In the genomic region with DNA sequence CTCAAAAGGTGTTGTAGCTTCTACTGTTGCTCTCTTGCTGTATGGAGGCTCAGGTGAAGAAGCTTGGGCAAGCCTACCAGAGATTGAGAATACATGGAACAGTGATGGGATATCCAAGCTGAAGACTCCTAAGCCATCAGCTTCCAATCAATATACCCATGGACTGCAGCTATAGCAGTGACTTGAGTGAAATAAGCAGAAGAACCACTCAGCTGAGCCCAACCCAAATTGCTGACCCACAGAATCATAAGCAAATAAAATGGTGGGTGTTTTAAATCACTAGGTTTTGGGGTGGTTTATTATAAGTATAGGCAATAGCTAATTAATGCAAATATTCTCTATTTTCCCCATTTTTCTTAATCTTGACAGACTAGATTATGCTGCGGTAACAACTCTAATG, we compare ENCODE assay signal across 29 cellular contexts.
"Had no signal": no experiment of that assay in that cellular context is flagged by ENCODE, and none has a peak within 500 bp of the region (broad histone marks: within the 10 kb centered on the region; RNA-seq: fewer than 3 reads in every experiment).

No MANE protein-coding gene starts in this region.

- H3K4me3 ChIP-seq: stomach, suprapubic skin, testis, thoracic aorta, thyroid gland, tibial artery, tibial nerve, transverse colon, upper lobe of left lung, upper lobe of right lung, uterus, vagina had no signal

- H3K4me1 Mint-ChIP-seq: stimulated activated effector memory CD8-positive, alpha-beta T cell treated with anti-CD3 and anti-CD28 coated beads, Interleukin-12 subunit alpha, Interleukin-12 subunit beta, amount 100 ng/mL, for 72 hours; stimulated activated memory B cell treated with anti-CD40 and anti-IgM and Interleukin-4, amounts not matched to agents 10 μg/mL and 1 μg/mL and 100 μg/mL, for 72 hours; stimulated activated naive B cell treated with anti-CD40 and anti-IgM and Interleukin-4, amounts not matched to agents 10 μg/mL and 1 μg/mL and 100 μg/mL, for 72 hours; stimulated activated naive CD8-positive, alpha-beta T cell treated with anti-CD3 and anti-CD28 coated beads, Interleukin-15, amount 100 ng/mL, for 72 hours had no signal

- H3K36me3 ChIP-seq: stomach, suprapubic skin, thoracic aorta, thyroid gland, tibial artery, tibial nerve, transverse colon, upper lobe of left lung, upper lobe of right lung, uterus, vagina had no signal

- H3K9me3 ChIP-seq: suprapubic skin, testis, thyroid gland, transverse colon, upper lobe of right lung, uterus, vagina had no signal

- H3K9me3 Mint-ChIP-seq: type B pancreatic cell had no signal

- H3K4me3 Mint-ChIP-seq: stimulated activated effector memory CD8-positive, alpha-beta T cell treated with anti-CD3 and anti-CD28 coated beads, Interleukin-12 subunit alpha, Interleukin-12 subunit beta, amount 100 ng/mL, for 72 hours; stimulated activated memory B cell treated with anti-CD40 and anti-IgM and Interleukin-4, amounts not matched to agents 10 μg/mL and 1 μg/mL and 100 μg/mL, for 72 hours; stimulated activated naive B cell treated with anti-CD40 and anti-IgM and Interleukin-4, amounts not matched to agents 10 μg/mL and 1 μg/mL and 100 μg/mL, for 72 hours; stimulated activated naive CD8-positive, alpha-beta T cell treated with anti-CD3 and anti-CD28 coated beads, Interleukin-15, amount 100 ng/mL, for 72 hours; stimulated activated naive CD8-positive, alpha-beta T cell treated with anti-CD3 and anti-CD28 coated beads, Interleukin-15, Interleukin-2, amounts not matched to agents 100 ng/mL and 50 ng/mL, for 24 hours; type B pancreatic cell had no signal

- H3K27me3 ChIP-seq: suprapubic skin, testis, thyroid gland, tibial artery, tibial nerve, transverse colon, upper lobe of left lung, upper lobe of right lung, uterus, vagina had no signal

- H3K27me3 Mint-ChIP-seq: stimulated activated memory B cell treated with anti-CD40 and anti-IgM and Interleukin-4, amounts not matched to agents 10 μg/mL and 1 μg/mL and 100 μg/mL, for 72 hours; stimulated activated naive B cell treated with anti-CD40 and anti-IgM and Interleukin-4, amounts not matched to agents 10 μg/mL and 1 μg/mL and 100 μg/mL, for 72 hours; stimulated activated naive CD8-positive, alpha-beta T cell treated with anti-CD3 and anti-CD28 coated beads, Interleukin-15, amount 100 ng/mL, for 72 hours; stimulated activated naive CD8-positive, alpha-beta T cell treated with anti-CD3 and anti-CD28 coated beads, Interleukin-15, Interleukin-2, amounts not matched to agents 100 ng/mL and 50 ng/mL, for 24 hours had no signal

- H3K4me1 ChIP-seq: stomach, suprapubic skin, testis, thyroid gland, tibial artery, tibial nerve, transverse colon, upper lobe of left lung, upper lobe of right lung, uterus had no signal

- H3K36me3 Mint-ChIP-seq: stimulated activated effector memory CD8-positive, alpha-beta T cell treated with anti-CD3 and anti-CD28 coated beads, Interleukin-12 subunit alpha, Interleukin-12 subunit beta, amount 100 ng/mL, for 72 hours; stimulated activated memory B cell treated with anti-CD40 and anti-IgM and Interleukin-4, amounts not matched to agents 10 μg/mL and 1 μg/mL and 100 μg/mL, for 72 hours; stimulated activated naive B cell treated with anti-CD40 and anti-IgM and Interleukin-4, amounts not matched to agents 10 μg/mL and 1 μg/mL and 100 μg/mL, for 72 hours; type B pancreatic cell had no signal

- H3K27ac ChIP-seq: stomach, suprapubic skin, testis, thoracic aorta, thyroid gland, tibial artery, tibial nerve, transverse colon, upper lobe of left lung, upper lobe of right lung, uterus, vagina had no signal

- DNase-seq: stimulated activated CD4-positive, alpha-beta T cell treated with anti-CD3 and anti-CD28 coated beads, Interleukin-2, amount 100 ng/mL, for 48 hours; stimulated activated CD4-positive, alpha-beta T cell treated with anti-CD3 and anti-CD28 coated beads, Interleukin-4, amount 100 ng/mL, for 1 hour; stimulated activated CD4-positive, alpha-beta T cell treated with anti-CD3 and anti-CD28 coated beads, Interleukin-4, amount 100 ng/mL, for 24 hours; stimulated activated CD4-positive, alpha-beta T cell treated with anti-CD3 and anti-CD28 coated beads, Interleukin-4, amount 100 ng/mL, for 4 hours; stimulated activated CD8-positive, alpha-beta memory T cell treated with anti-CD3 and anti-CD28 coated beads, Interleukin-4, amount 100 ng/mL, for 48 hours; stimulated activated naive B cell treated with anti-CD40 and anti-IgM and Interleukin-4, amounts not matched to agents 10 μg/mL and 1 μg/mL and 100 μg/mL, for 72 hours; stimulated activated naive CD4-positive, alpha-beta T cell; stimulated activated naive CD4-positive, alpha-beta T cell treated with Interleukin-2 at 50 U/mL for 16 hours; stimulated activated naive CD8-positive, alpha-beta T cell treated with anti-CD3 and anti-CD28 coated beads, Interleukin-15, amount 100 ng/mL, for 72 hours; stimulated activated naive CD8-positive, alpha-beta T cell treated with anti-CD3 and anti-CD28 coated beads, Interleukin-15, Interleukin-2, amounts not matched to agents 100 U/mL and 50 U/mL, for 24 hours; stomach; substantia nigra; testis; thyroid gland; tibial artery; transverse colon; trophoblast cell; upper lobe of left lung; upper lobe of right lung; uterus had no signal

- ATAC-seq: stimulated activated effector memory CD8-positive, alpha-beta T cell treated with anti-CD3 and anti-CD28 coated beads, Interleukin-12 subunit alpha, Interleukin-12 subunit beta, amount 100 ng/mL, for 72 hours; stimulated activated memory B cell treated with anti-CD40 and anti-IgM and Interleukin-4, amounts not matched to agents 10 μg/mL and 1 μg/mL and 100 μg/mL, for 72 hours; stimulated activated naive B cell treated with anti-CD40 and anti-IgM and Interleukin-4, amounts not matched to agents 10 μg/mL and 1 μg/mL and 100 μg/mL, for 72 hours; stimulated activated naive CD8-positive, alpha-beta T cell treated with anti-CD3 and anti-CD28 coated beads, Interleukin-15, amount 100 ng/mL, for 72 hours; stimulated activated naive CD8-positive, alpha-beta T cell treated with anti-CD3 and anti-CD28 coated beads, Interleukin-15, Interleukin-2, amounts not matched to agents 100 U/mL and 50 U/mL, for 24 hours; upper lobe of right lung had no signal

- FAIRE-seq: urothelium cell line had no signal

- H3K27ac Mint-ChIP-seq: stimulated activated effector memory CD8-positive, alpha-beta T cell treated with anti-CD3 and anti-CD28 coated beads, Interleukin-12 subunit alpha, Interleukin-12 subunit beta, amount 100 ng/mL, for 72 hours; stimulated activated memory B cell treated with anti-CD40 and anti-IgM and Interleukin-4, amounts not matched to agents 10 μg/mL and 1 μg/mL and 100 μg/mL, for 72 hours; stimulated activated naive B cell treated with anti-CD40 and anti-IgM and Interleukin-4, amounts not matched to agents 10 μg/mL and 1 μg/mL and 100 μg/mL, for 72 hours; stimulated activated naive CD8-positive, alpha-beta T cell treated with anti-CD3 and anti-CD28 coated beads, Interleukin-15, amount 100 ng/mL, for 72 hours; stimulated activated naive CD8-positive, alpha-beta T cell treated with anti-CD3 and anti-CD28 coated beads, Interleukin-15, Interleukin-2, amounts not matched to agents 100 ng/mL and 50 ng/mL, for 24 hours; type B pancreatic cell had no signal
